ENCODE assay signal across 2 cellular contexts in genomic region chr20:35225319-35226125, GRCh38.
TF ChIP-seq lines count a peak whose summit lies in the region.

No MANE protein-coding gene starts in this region.

TF ChIP-seq in A549, 52 proteins besides CTCF, POLR2A, EP300 and RAD21 (continued from another document):
- no peak for TF ChIP-seq PBX3 (IDR thresholded peaks at IDR 0.05)
- TF ChIP-seq RCOR1 (IDR thresholded peaks at IDR 0.05; ENCODE audit: low read depth, low read length) = no peak
- no peak for TF ChIP-seq TFCP2L1 (CRISPR knock-in tag; IDR thresholded peaks at IDR 0.05)
- TF ChIP-seq FOXS1 (CRISPR knock-in tag; IDR thresholded peaks at IDR 0.05) = no peak

TF ChIP-seq in liver, 16 proteins besides CTCF, POLR2A, EP300 and RAD21 (continued from another document):
- TF ChIP-seq MAX (IDR thresholded peaks at IDR 0.05) (no peak), RXRA (IDR thresholded peaks at IDR 0.05) (no peak), GABPA (IDR thresholded peaks at IDR 0.05 in 1 of 2, conservative IDR thresholded peaks at IDR 0.05 in 1 of 2) (no peak), SP1 (IDR thresholded peaks at IDR 0.05) (no peak), ATF3 (IDR thresholded peaks at IDR 0.05) (no peak), HNF4A (conservative IDR thresholded peaks at IDR 0.05) (no peak), REST (IDR thresholded peaks at IDR 0.05) (peak; percentile 25), ZBTB33 (IDR thresholded peaks at IDR 0.05) (no peak), FOXA2 (IDR thresholded peaks at IDR 0.05) (no peak)
